In genomic region chr16:29943846-29944669, GRCh38 we compare ENCODE assay signal across 8 cellular contexts. TPM values are rescaled to one million over a fixed set of nuclear protein-coding genes. Genes with fewer than 3 reads are reported as not detected.
DNase-seq lines count a peak whose midpoint lies in the region; ATAC-seq and TF ChIP-seq lines count a peak whose summit lies in the region.

No MANE protein-coding gene starts in this region.

- no peaks in the 10 kb centered on the region for H3K36me3 ChIP-seq in HAP-1 (replicated peaks)
- no peaks in the 10 kb centered on the region for H3K36me3 ChIP-seq in BE2C

- in situ Hi-C loops in HAP-1 (cut with MboI; ENCODE audit: low sequenced_read_pairs), result no loop called here

- DNase-seq in HAP-1 (ENCODE audit: low spot score in 2 of 2) (peak; percentile 78 to 93), NCI-H82 (lab: John Stamatoyannopoulos, UW) (peak; percentile 70), endothelial cell (ENCODE audit: low spot score) (no peak), omental fat pad (ENCODE audit: low spot score) (peak; percentile 23), BE2C (no peak)
- no peak for DNase-seq in activated CD8-positive, alpha-beta memory T cell treated with anti-CD3 and anti-CD28 coated beads, Interleukin-2, amount 50 U/mL, for 48 hours

- no peaks in the 10 kb centered on the region for H3K9me3 Mint-ChIP-seq in endothelial cell (ENCODE audit: unreplicated experiment)

- ATAC-seq in omental fat pad (ENCODE audit: low FRiP score), result peak; percentile 100
- no peak for ATAC-seq in GM21528 (IDR thresholded peaks at IDR 0.05; ENCODE audit: low FRiP score, unreplicated experiment)
- ATAC-seq in HG02884 (IDR thresholded peaks at IDR 0.05; ENCODE audit: unreplicated experiment), result no peak

- peaks cover 10% of the 10 kb centered on the region for H3K27me3 Mint-ChIP-seq in endothelial cell (ENCODE audit: unreplicated experiment)

- peak overlapping the region; percentile 23 for H3K4me3 Mint-ChIP-seq in endothelial cell (ENCODE audit: unreplicated experiment)

- no peaks in the 10 kb centered on the region for H3K27me3 ChIP-seq in HAP-1 (ENCODE audit: low read depth)
- no peaks in the 10 kb centered on the region for H3K27me3 ChIP-seq in BE2C

- TF ChIP-seq CTCF in endothelial cell (IDR thresholded peaks at IDR 0.05; ENCODE audit: unreplicated experiment) (no peak), omental fat pad (IDR thresholded peaks at IDR 0.05) (peak in 1 of 3 donors; percentile 6), BE2C (IDR thresholded peaks at IDR 0.05; ENCODE audit: low read depth, low read length) (no peak)

- peaks cover 13% of the 10 kb centered on the region for H3K4me1 ChIP-seq in HAP-1
- no peaks in the 10 kb centered on the region for H3K4me1 ChIP-seq in BE2C

- H3K36me3 Mint-ChIP-seq in endothelial cell (ENCODE audit: low read depth, unreplicated experiment), result no peaks in the 10 kb centered on the region

- no peak overlapping the region for H3K4me3 ChIP-seq in HAP-1
- no peak overlapping the region for H3K4me3 ChIP-seq in BE2C (ENCODE audit: low read depth, low read length)

- peaks cover 9% of the 10 kb centered on the region for H3K4me1 Mint-ChIP-seq in endothelial cell (ENCODE audit: unreplicated experiment)

- peaks cover 2% of the 10 kb centered on the region; the same call in 1 of the 2 replicates for H3K9me3 ChIP-seq in HAP-1
- no peaks in the 10 kb centered on the region for H3K9me3 ChIP-seq in BE2C

- peak overlapping the region; percentile 94 for H3K27ac Mint-ChIP-seq in endothelial cell (ENCODE audit: unreplicated experiment)

RNA-seq across cellular contexts. Expression of gene TMEM219, which starts 17.8 kb away (rescaled TPM):
- total RNA-seq in endothelial cell (ENCODE audit: unreplicated experiment), result 217 TPM
- 100 to 1,000 TPM in 3 of 4 donors, 10 to 100 TPM in 1; 78.4 to 135 (median 110) TPM for total RNA-seq in omental fat pad
- polyA plus RNA-seq in BE2C (2012; ENCODE audit: insufficient read depth, insufficient read length, low read depth), result 113 TPM

RNA-seq across cellular contexts. Expression of gene KCTD13, which starts 18.0 kb away (rescaled TPM):
- total RNA-seq in endothelial cell (ENCODE audit: unreplicated experiment) (25.8 TPM), omental fat pad (10 to 100 TPM in 3 of 4 donors, 1 to 10 TPM in 1; 7.1 to 44.5 (median 20.0) TPM)
- 31.6 TPM for polyA plus RNA-seq in BE2C (2012; ENCODE audit: insufficient read depth, insufficient read length, low read depth)

RNA-seq across cellular contexts. Expression of gene TAOK2, which starts 29.6 kb away (rescaled TPM):
- total RNA-seq in endothelial cell (ENCODE audit: unreplicated experiment) (178 TPM), omental fat pad (10 to 100 TPM; 25.1 to 90.0 (median 43.2) TPM)
- 57.8 TPM for polyA plus RNA-seq in BE2C (2012; ENCODE audit: insufficient read depth, insufficient read length, low read depth)

RNA-seq across cellular contexts. Expression of gene ASPHD1, which starts 43.8 kb away (rescaled TPM):
- 3.0 TPM for total RNA-seq in endothelial cell (ENCODE audit: unreplicated experiment)
- total RNA-seq in omental fat pad, result 10 to 100 TPM in 2 of 4 donors, 1 to 10 TPM in 1, not detected in 1; 4.0 to 14.0 (median 10.6) TPM
- polyA plus RNA-seq in BE2C (2012; ENCODE audit: insufficient read depth, insufficient read length, low read depth), result 85.1 TPM

RNA-seq across cellular contexts. Expression of gene SEZ6L2, which starts 44.7 kb away (rescaled TPM):
- total RNA-seq in endothelial cell (ENCODE audit: unreplicated experiment), result 34.2 TPM
- 10 to 100 TPM in 1 of 4 donors, 1 to 10 TPM in 2, under 1 TPM in 1; 0.63 to 11.5 (median 4.2) TPM for total RNA-seq in omental fat pad
- polyA plus RNA-seq in BE2C (2012; ENCODE audit: insufficient read depth, insufficient read length, low read depth), result 146 TPM

Comparison
In these comparisons a context has a peak if more than half of its experiments do, and no peak if none do; other contexts are left out.
1. DNase-seq: peak in HAP-1 (2 of 2), NCI-H82 (single experiment) and omental fat pad (single experiment); none in endothelial cell (single experiment), activated CD8-positive, alpha-beta memory T cell treated with anti-CD3 and anti-CD28 coated beads, Interleukin-2, amount 50 U/mL, for 48 hours (single experiment) and BE2C (single experiment).